25 cellular contexts compared by ENCODE assay signal in genomic region chr4:54484361-54484760, GRCh38.
DNase-seq lines count a peak whose midpoint lies in the region; FAIRE-seq and TF ChIP-seq lines count a peak whose summit lies in the region.
"Had no signal": no experiment of that assay in that cellular context is flagged by ENCODE, and none has a peak within 500 bp of the region (broad histone marks: within the 10 kb centered on the region; RNA-seq: fewer than 3 reads in every experiment).

No MANE protein-coding gene starts in this region.

- WGBS in mesendoderm (ENCODE audit: extremely low coverage, insufficient coverage, low lambda C conversion rate) = no CpG with 5 or more reads among the region's 6 CpGs

- H3K9ac ChIP-seq in mesendoderm (ENCODE audit: low read length) = no peak overlapping the region
- H3K9ac ChIP-seq: SK-N-SH had no signal

- H3K23ac ChIP-seq in mesendoderm (ENCODE audit: low read length) = no peak overlapping the region

- no peaks in the 10 kb centered on the region for H3K79me2 ChIP-seq in mesendoderm (ENCODE audit: control insufficient read depth, insufficient read depth, low read length)

- H3K56ac ChIP-seq in mesendoderm (ENCODE audit: low read length) = no peak overlapping the region

- H3K4me3 ChIP-seq in epithelial cell of esophagus (ENCODE audit: low read length) = no peak overlapping the region
- H3K4me3 ChIP-seq in mesendoderm (ENCODE audit: low read length) = no peak overlapping the region
- H3K4me3 ChIP-seq: body of pancreas, PC-9, smooth muscle cell, uterus had no signal

- no peak overlapping the region for H2BK5ac ChIP-seq in mesendoderm (ENCODE audit: low read length)

- peaks cover 4% of the 10 kb centered on the region for H3K9me3 Mint-ChIP-seq in activated naive CD8-positive, alpha-beta T cell treated with anti-CD3 and anti-CD28 coated beads for 36 hours
- H3K9me3 Mint-ChIP-seq: activated T-helper 1 cell treated with anti-CD3 and anti-CD28 coated beads, Interleukin-12 subunit alpha, Interleukin-12 subunit beta, Interleukin-2, Interleukin-4 antibody, amounts not matched to agents 30 ng/mL and 10 ng/mL and 1 ng/mL, durations not matched to agents 14 hours and 24 hours and 36 hours had no signal

- no peak overlapping the region for H2BK120ac ChIP-seq in mesendoderm (ENCODE audit: low read depth, low read length)

- no peak for FAIRE-seq in RCC 7860 (lab: Jason Lieb, UNC)
- FAIRE-seq: endothelial cell of umbilical vein had no signal

- no peaks in the 10 kb centered on the region for H3K36me3 Mint-ChIP-seq in activated naive CD8-positive, alpha-beta T cell treated with anti-CD3 and anti-CD28 coated beads for 36 hours
- H3K36me3 Mint-ChIP-seq: activated naive CD8-positive, alpha-beta T cell; CD4-positive, alpha-beta memory T cell; mesothelial cell of epicardium had no signal

- H3K4me1 Mint-ChIP-seq in activated naive CD8-positive, alpha-beta T cell treated with anti-CD3 and anti-CD28 coated beads for 36 hours = no peaks in the 10 kb centered on the region
- H3K4me1 Mint-ChIP-seq: activated B cell treated with CpG ODN at 0.5 μM for 24 hours; CD4-positive, alpha-beta memory T cell; mesothelial cell of epicardium had no signal

- no peak overlapping the region for H2AK5ac ChIP-seq in mesendoderm (ENCODE audit: low read length)

- no peak for TF ChIP-seq CTCF in epithelial cell of esophagus (IDR thresholded peaks at IDR 0.05; ENCODE audit: insufficient read depth, low read depth, low read length, missing control alignments)

- H3K27ac ChIP-seq in mesendoderm (ENCODE audit: low read depth, low read length) = no peak overlapping the region
- H3K27ac ChIP-seq: body of pancreas, PC-9, uterus had no signal

- H3K4me3 Mint-ChIP-seq in activated naive CD8-positive, alpha-beta T cell treated with anti-CD3 and anti-CD28 coated beads for 36 hours = no peak overlapping the region
- H3K4me3 Mint-ChIP-seq: activated B cell treated with CpG ODN at 0.5 μM for 24 hours; activated naive CD8-positive, alpha-beta T cell; activated T-helper 1 cell treated with anti-CD3 and anti-CD28 coated beads, Interleukin-12 subunit alpha, Interleukin-12 subunit beta, Interleukin-2, Interleukin-4 antibody, amounts not matched to agents 30 ng/mL and 10 ng/mL and 1 ng/mL, durations not matched to agents 14 hours and 24 hours and 36 hours; CD4-positive, alpha-beta memory T cell; mesothelial cell of epicardium had no signal

- no peaks in the 10 kb centered on the region for H3K27me3 Mint-ChIP-seq in activated naive CD8-positive, alpha-beta T cell treated with anti-CD3 and anti-CD28 coated beads for 36 hours
- H3K27me3 Mint-ChIP-seq: activated B cell treated with CpG ODN at 0.5 μM for 24 hours; CD4-positive, alpha-beta memory T cell; progenitor cell of endocrine pancreas had no signal

- H3K36me3 ChIP-seq in mesendoderm (ENCODE audit: control insufficient read depth, insufficient read depth, low read length) = no peaks in the 10 kb centered on the region
- H3K36me3 ChIP-seq: uterus had no signal

- no peaks in the 10 kb centered on the region for H3K27me3 ChIP-seq in mesendoderm (ENCODE audit: insufficient read depth, low read length, poor library complexity)
- H3K27me3 ChIP-seq: body of pancreas, uterus had no signal

- no peak overlapping the region for H4K5ac ChIP-seq in mesendoderm (ENCODE audit: low read length)

- H3K4me1 ChIP-seq in mesendoderm (ENCODE audit: control insufficient read depth, low read depth, low read length) = no peaks in the 10 kb centered on the region
- H3K4me1 ChIP-seq: body of pancreas, uterus had no signal

- H3K4me2 ChIP-seq in mesendoderm (ENCODE audit: low read length) = no peak overlapping the region
- H3K4me2 ChIP-seq: PC-9, SK-N-SH, smooth muscle cell had no signal

- DNase-seq in HPDE6-E6E7 (ENCODE audit: extremely low spot score) (peak; percentile 81), NCI-H187 (lab: John Stamatoyannopoulos, UW) (peak; percentile 57 to 61), NCI-H510A (lab: John Stamatoyannopoulos, UW) (peak; percentile 65), epithelial cell of esophagus (ENCODE audit: low read depth) (peak; percentile 97), RCC 7860 (ENCODE audit: low spot score) (no peak), mesendoderm (no peak), NCI-H226 (no peak)
- no peak for DNase-seq in activated naive CD8-positive, alpha-beta T cell treated with anti-CD3 and anti-CD28 coated beads for 36 hours
- DNase-seq: activated B cell treated with CpG ODN at 0.5 μM for 24 hours; body of pancreas; CD4-positive, alpha-beta memory T cell; cortex of kidney; left colon; NCI-H2227 treated with DMSO at 0.1 percent for 48 hours; PC-9; SK-N-SH; stimulated activated CD4-positive, alpha-beta T cell treated with anti-CD3 and anti-CD28 coated beads, Interleukin-4, amount 100 ng/mL, for 4 hours; substantia nigra; uterus had no signal

- no peak overlapping the region for H3K27ac Mint-ChIP-seq in activated naive CD8-positive, alpha-beta T cell treated with anti-CD3 and anti-CD28 coated beads for 36 hours
- H3K27ac Mint-ChIP-seq: activated B cell treated with CpG ODN at 0.5 μM for 24 hours; activated naive CD8-positive, alpha-beta T cell; activated T-helper 1 cell treated with anti-CD3 and anti-CD28 coated beads, Interleukin-12 subunit alpha, Interleukin-12 subunit beta, Interleukin-2, Interleukin-4 antibody, amounts not matched to agents 30 ng/mL and 10 ng/mL and 1 ng/mL, durations not matched to agents 14 hours and 24 hours and 36 hours; CD4-positive, alpha-beta memory T cell; mesothelial cell of epicardium; progenitor cell of endocrine pancreas had no signal

- H3K18ac ChIP-seq in mesendoderm (ENCODE audit: low read length) = no peak overlapping the region

- no peak overlapping the region for H3K4ac ChIP-seq in mesendoderm (ENCODE audit: low read depth, low read length)

- no peaks in the 10 kb centered on the region for H3K79me1 ChIP-seq in mesendoderm (ENCODE audit: low read length)

- no peak overlapping the region for H4K8ac ChIP-seq in mesendoderm (ENCODE audit: low read depth, low read length)

- no peak overlapping the region for H2BK15ac ChIP-seq in mesendoderm (replicated peaks; ENCODE audit: low read depth)

Comparison
In these comparisons a context has a peak if more than half of its experiments do, and no peak if none do; other contexts are left out.
1. DNase-seq: peak in HPDE6-E6E7 (single experiment), NCI-H187 (2 of 2), NCI-H510A (single experiment) and epithelial cell of esophagus (single experiment); none in RCC 7860 (single experiment), mesendoderm (single experiment), activated naive CD8-positive, alpha-beta T cell treated with anti-CD3 and anti-CD28 coated beads for 36 hours (single experiment) and NCI-H226 (single experiment).